In genomic region chr19:10587022-10587838, GRCh38 we compare ENCODE assay signal across 12 cellular contexts. TPM values are rescaled to one million over a fixed set of nuclear protein-coding genes. Genes with fewer than 3 reads are reported as not detected.
DNase-seq lines count a peak whose midpoint lies in the region; ATAC-seq and TF ChIP-seq lines count a peak whose summit lies in the region.
"Had no signal": no experiment of that assay in that cellular context is flagged by ENCODE, and none has a peak within 500 bp of the region (broad histone marks: within the 10 kb centered on the region; RNA-seq: fewer than 3 reads in every experiment).

Gene AP1M2, minus strand, starts transcription at chr19:10587312. Its CDS starts 81 bp downstream, at chr19:10587231.

- peaks cover 24% of the 10 kb centered on the region for H3K27me3 Mint-ChIP-seq in neural progenitor cell (ENCODE audit: insufficient read depth, low read depth)

- no peak within 1 kb of the TSS for H3K9ac ChIP-seq in neural progenitor cell

- H3K27ac ChIP-seq in neural progenitor cell = no peak within 1 kb of the TSS
- H3K27ac ChIP-seq: HL-60 had no signal

- no peaks in the 10 kb centered on the region for H3K79me2 ChIP-seq in neural progenitor cell (ENCODE audit: low read depth)

- no peaks in the 10 kb centered on the region for H3K9me3 Mint-ChIP-seq in neural progenitor cell
- H3K9me3 Mint-ChIP-seq: CD8-positive, alpha-beta T cell had no signal

- H3K4me1 ChIP-seq in neural progenitor cell = no peaks in the 10 kb centered on the region

- no peaks in the 10 kb centered on the region for H3K36me3 Mint-ChIP-seq in neural progenitor cell
- H3K36me3 Mint-ChIP-seq: CD8-positive, alpha-beta T cell had no signal

- peak within 1 kb of the TSS; percentile 91 for H2AFZ ChIP-seq in neural progenitor cell (replicated peaks)

- no peak within 1 kb of the TSS for H3K27ac Mint-ChIP-seq in neural progenitor cell
- H3K27ac Mint-ChIP-seq: CD8-positive, alpha-beta T cell had no signal

- no peaks in the 10 kb centered on the region for H3K4me1 Mint-ChIP-seq in neural progenitor cell

- no peaks in the 10 kb centered on the region for H3K9me3 ChIP-seq in neural progenitor cell (ENCODE audit: low read depth)

- peak within 1 kb of the TSS; percentile 44 for H3K4me3 ChIP-seq in neural progenitor cell

- H3K27me3 ChIP-seq in neural progenitor cell = peaks cover 27% of the 10 kb centered on the region

- DNase-seq in DMS153 (lab: John Stamatoyannopoulos, UW) (peak; percentile 58), NCI-H2171 (lab: John Stamatoyannopoulos, UW) (peak; percentile 59), neural progenitor cell (ENCODE audit: low spot score) (no peak), KG1 (lab: John Stamatoyannopoulos, UW) (no peak), RPMI8226 (no peak), mesenteric fat pad (ENCODE audit: low spot score) (no peak)
- DNase-seq in stimulated activated CD4-positive, alpha-beta T cell treated with anti-CD3 and anti-CD28 coated beads, Interleukin-4, amount 100 ng/mL, for 1 hour = no peak
- DNase-seq: CD8-positive, alpha-beta T cell had no signal

- H4K20me1 ChIP-seq in neural progenitor cell (ENCODE audit: low read depth) = no peaks in the 10 kb centered on the region

- H3K36me3 ChIP-seq in neural progenitor cell = no peaks in the 10 kb centered on the region

- peak; percentile 75 for ATAC-seq in esophagus mucosa
- ATAC-seq: CD8-positive, alpha-beta T cell had no signal

- peak within 1 kb of the TSS; percentile 76 for H3K4me2 ChIP-seq in neural progenitor cell

- H3K4me3 Mint-ChIP-seq in neural progenitor cell = peak within 1 kb of the TSS; percentile 2
- H3K4me3 Mint-ChIP-seq: CD8-positive, alpha-beta T cell; neural crest cell had no signal

- TF ChIP-seq CTCF in neural progenitor cell (IDR thresholded peaks at IDR 0.05) = no peak

- no peaks in the 10 kb centered on the region for H3F3A ChIP-seq in neural progenitor cell (ENCODE audit: low read depth)

RNA-seq across cellular contexts. Expression of gene AP1M2, which starts in this region (rescaled TPM):
- total RNA-seq in esophagus mucosa (61.5 TPM), neural progenitor cell (ENCODE audit: low replicate concordance) (3.6 and 3.9 TPM in 2 replicates), mesenteric fat pad (3.2 TPM)
- total RNA-seq: activated CD8-positive, alpha-beta memory T cell treated with anti-CD3 and anti-CD28 coated beads for 36 hours; CD8-positive, alpha-beta T cell; neural crest cell had no signal

Comparison
In these comparisons a context has a peak if more than half of its experiments do, and no peak if none do; other contexts are left out.
1. RNA of gene AP1M2 (total RNA-seq): 61.5 TPM in esophagus mucosa (single experiment); 3.6 to 3.9 TPM in neural progenitor cell and 3.2 TPM in mesenteric fat pad (single experiment); every median in the first group is over 10 times any median in the second.
2. DNase-seq: peak in DMS153 (single experiment) and NCI-H2171 (single experiment); none in neural progenitor cell (single experiment), stimulated activated CD4-positive, alpha-beta T cell treated with anti-CD3 and anti-CD28 coated beads, Interleukin-4, amount 100 ng/mL, for 1 hour (single experiment), KG1 (single experiment), RPMI8226 (single experiment) and mesenteric fat pad (single experiment).